Comparison of ENCODE assay signal across 8 cellular contexts in the genomic region with DNA sequence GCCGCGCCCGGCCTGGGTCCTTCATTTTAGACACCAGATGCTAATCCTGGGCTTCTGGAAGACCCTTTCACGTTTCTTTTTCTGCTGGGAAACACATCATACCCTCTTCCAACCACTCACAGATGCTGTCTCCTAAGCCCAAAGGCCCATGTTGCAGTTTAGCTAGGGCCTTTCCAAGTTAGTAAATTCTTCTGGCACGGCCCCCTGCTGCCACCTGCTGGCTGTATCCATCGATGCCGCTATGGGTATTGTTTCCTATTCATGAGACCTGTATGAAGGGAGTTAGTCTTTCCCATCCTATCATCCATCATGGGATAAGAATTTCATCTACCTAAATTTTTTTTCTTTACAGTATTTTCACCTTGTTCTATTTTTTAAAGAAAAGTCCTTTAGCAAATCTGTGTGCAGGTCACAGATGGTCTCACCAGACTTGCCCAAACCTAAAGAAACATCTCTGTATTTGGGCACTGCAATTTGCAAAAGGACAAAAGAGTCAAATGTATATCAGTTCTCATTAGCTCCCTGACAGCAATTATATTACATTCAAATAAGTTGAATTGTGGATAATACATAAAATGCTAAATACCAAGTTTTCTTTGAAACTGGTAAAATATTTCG. TPM values are rescaled to one million over a fixed set of nuclear protein-coding genes. Genes with fewer than 3 reads are reported as not detected.
A peak's percentile ranks its signal among the peaks of the same experiment; 100 is the strongest.
DNase-seq lines count a peak whose midpoint lies in the region; ATAC-seq and TF ChIP-seq lines count a peak whose summit lies in the region.

No MANE protein-coding gene starts in this region.

- intact Hi-C loops in A673 (cut with micrococcal nuclease; ENCODE audit: unreplicated experiment), result loop anchor here (1.0 to 5.0 kb wide), 4 partner anchors 37 to 416 kb away; partner anchors contain the start of gene SLC9A7

- DNase-seq in A673 (ENCODE audit: low spot score), result peak; percentile 82
- peak; percentile 16 for DNase-seq in NCI-H1105 (lab: John Stamatoyannopoulos, UW)
- DNase-seq in T-helper 22 cell (ENCODE audit: low read depth), result peak; percentile 27
- peak in 55 of 58 donors; percentile 0 to 78 (median 27) for DNase-seq in anterior cingulate cortex (lab: John Stamatoyannopoulos, UW)
- peak; percentile 72 for DNase-seq in hepatocyte (ENCODE audit: low spot score)
- peak; percentile 8 for DNase-seq in smooth muscle cell (lab: John Stamatoyannopoulos, UW; ENCODE audit: unreplicated experiment)

- H3K27me3 ChIP-seq in A673 (replicated peaks; ENCODE audit: insufficient read depth, low read depth, low read length, poor library complexity) (no peaks in the 10 kb centered on the region), hepatocyte (no peaks in the 10 kb centered on the region), smooth muscle cell (ENCODE audit: low read depth) (no peaks in the 10 kb centered on the region)

- H3K4me1 ChIP-seq in A673 (ENCODE audit: insufficient read depth, low read length, poor library complexity, severe bottlenecking), result peaks cover 11% of the 10 kb centered on the region
- no peaks in the 10 kb centered on the region for H3K4me1 ChIP-seq in hepatocyte (ENCODE audit: insufficient read depth)
- H3K4me1 ChIP-seq in smooth muscle cell (ENCODE audit: low read depth), result peaks cover under 1% of the 10 kb centered on the region

- H3K36me3 ChIP-seq in A673 (ENCODE audit: insufficient read depth, low read length, poor library complexity, severe bottlenecking), result no peaks in the 10 kb centered on the region
- no peaks in the 10 kb centered on the region for H3K36me3 ChIP-seq in hepatocyte (replicated peaks; ENCODE audit: insufficient read depth, low read depth)
- no peaks in the 10 kb centered on the region for H3K36me3 ChIP-seq in smooth muscle cell (ENCODE audit: low read depth)

- no peaks in the 10 kb centered on the region for H3K9me2 ChIP-seq in hepatocyte (replicated peaks; ENCODE audit: insufficient read depth)

- peaks cover 4% of the 10 kb centered on the region for H3F3A ChIP-seq in smooth muscle cell (ENCODE audit: low read depth)

- POLR2A ChIA-PET in A673 (lab: Charles Lee; ENCODE audit: low non-redundant PET), result interaction anchor here (1.0 kb wide), 1 partner anchor 242 kb away, joined by 7 read pairs; no protein-coding TSS in a partner anchor

- TF ChIP-seq CTCF in A673 (conservative IDR thresholded peaks at IDR 0.05; ENCODE audit: low read depth, low read length) (peak; percentile 89), hepatocyte (IDR thresholded peaks at IDR 0.05; ENCODE audit: poor library complexity) (peak; percentile 72), smooth muscle cell (IDR thresholded peaks at IDR 0.05; ENCODE audit: borderline replicate concordance, insufficient read depth, poor library complexity, severe bottlenecking) (peak; percentile 67)

- WGBS in hepatocyte (ENCODE audit: low lambda C conversion rate, missing lambda C conversion rate), result 54% methylated on average over 8 of the region's 8 CpGs
- 53% methylated on average over 8 of the region's 8 CpGs for WGBS in smooth muscle cell (ENCODE audit: low lambda C conversion rate)

- ATAC-seq in GM18502 (IDR thresholded peaks at IDR 0.05; ENCODE audit: poor library complexity, unreplicated experiment) (peak; percentile 48), GM18520 (IDR thresholded peaks at IDR 0.05; ENCODE audit: unreplicated experiment) (no peak)

- no peaks in the 10 kb centered on the region for H4K20me1 ChIP-seq in hepatocyte (ENCODE audit: insufficient read depth, poor library complexity, severe bottlenecking)
- no peaks in the 10 kb centered on the region for H4K20me1 ChIP-seq in smooth muscle cell (ENCODE audit: low read depth)

- H3K4me2 ChIP-seq in hepatocyte, result no peak overlapping the region
- no peak overlapping the region for H3K4me2 ChIP-seq in smooth muscle cell

- H3K4me3 ChIP-seq in A673 (ENCODE audit: low read depth, low read length, poor library complexity, severe bottlenecking) (no peak overlapping the region), hepatocyte (no peak overlapping the region), smooth muscle cell (no peak overlapping the region)

- no peak overlapping the region for H3K9ac ChIP-seq in smooth muscle cell (ENCODE audit: low read depth)

- CTCF ChIA-PET in A673 (lab: Charles Lee), result interaction anchor here (0.6 to 1.2 kb wide), 5 partner anchors 37 to 242 kb away, joined by 3 to 6 read pairs (median 4); partner anchors contain the start of gene SLC9A7

- H3K79me2 ChIP-seq in hepatocyte, result no peaks in the 10 kb centered on the region
- no peaks in the 10 kb centered on the region for H3K79me2 ChIP-seq in smooth muscle cell (ENCODE audit: low read depth)

- no peaks in the 10 kb centered on the region for H3K9me3 ChIP-seq in A673 (ENCODE audit: low read depth, low read length, poor library complexity, severe bottlenecking)
- no peaks in the 10 kb centered on the region for H3K9me3 ChIP-seq in hepatocyte (ENCODE audit: low read depth)
- no peaks in the 10 kb centered on the region for H3K9me3 ChIP-seq in smooth muscle cell (replicated peaks; ENCODE audit: low read depth)

- H2AFZ ChIP-seq in hepatocyte (no peak overlapping the region), smooth muscle cell (ENCODE audit: low read depth) (no peak overlapping the region)

- H3K27ac ChIP-seq in A673 (ENCODE audit: low read depth, low read length, poor library complexity, severe bottlenecking), result no peak overlapping the region
- H3K27ac ChIP-seq in hepatocyte, result no peak overlapping the region
- no peak overlapping the region for H3K27ac ChIP-seq in smooth muscle cell (ENCODE audit: low read depth)

- BruUV-seq in A673 (replicated peaks; lab: Mats Ljungman, UMichigan), result no TSS peak

RNA-seq across cellular contexts. Expression of gene SLC9A7, which starts 37.8 kb away (rescaled TPM):
- total RNA-seq in A673 (2021), result 11.3 and 13.1 TPM in 2 replicates
- 7.7 and 8.1 TPM in 2 replicates for total RNA-seq in hepatocyte
- polyA plus RNA-seq in hepatocyte, result 2.0 and 3.6 TPM in 2 replicates
- 6.5 and 6.7 TPM in 2 replicates for total RNA-seq in smooth muscle cell
- polyA plus RNA-seq in smooth muscle cell, result 0.83 and 1.5 TPM in 2 replicates

RNA-seq across cellular contexts. Expression of gene RP2, which starts 40.2 kb away (rescaled TPM):
- total RNA-seq in A673 (2021) (21.5 and 24.7 TPM in 2 replicates), hepatocyte (23.2 and 24.4 TPM in 2 replicates), smooth muscle cell (20.5 and 32.9 TPM in 2 replicates)
- polyA plus RNA-seq in hepatocyte (9.3 and 9.5 TPM in 2 replicates), smooth muscle cell (11.3 TPM in 2 replicates)

Comparison
In these comparisons a context has a peak if more than half of its experiments do, and no peak if none do; other contexts are left out.
1. DNase-seq: peak in every context shown above with its lines; median percentile 82 in A673; 72 in hepatocyte; 27 in T-helper 22 cell; 27 in anterior cingulate cortex; 16 in NCI-H1105; 8 in smooth muscle cell.